In the genomic region with DNA sequence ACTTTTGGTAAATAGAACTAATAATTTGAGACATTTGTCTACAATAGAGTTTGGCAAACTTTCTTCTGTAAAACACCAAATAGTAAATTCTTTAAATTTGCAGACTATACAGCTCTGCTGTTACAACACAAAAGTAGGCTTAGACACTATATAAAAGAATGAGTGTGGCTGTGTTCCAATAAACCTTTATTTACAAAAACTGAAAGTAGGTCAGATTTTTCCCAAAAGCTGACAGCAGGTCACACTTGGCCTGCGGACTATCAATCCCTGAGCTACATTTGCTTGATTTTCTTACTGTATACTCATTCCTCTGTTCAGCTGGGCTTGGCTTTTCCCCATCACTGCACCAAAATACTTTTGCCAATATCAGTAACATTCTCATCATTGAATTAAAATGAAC, we compare ENCODE assay signal across 22 cellular contexts.
"Had no signal": no experiment of that assay in that cellular context is flagged by ENCODE, and none has a peak within 500 bp of the region (broad histone marks: within the 10 kb centered on the region; RNA-seq: fewer than 3 reads in every experiment).

No MANE protein-coding gene starts in this region.

- FAIRE-seq: frontal cortex, keratinocyte had no signal

- H3K9me3 ChIP-seq: ovary had no signal

- H3K27ac ChIP-seq: dorsolateral prefrontal cortex, left ventricle myocardium inferior, lower lobe of right lung, ovary, psoas muscle, skin epidermis, spleen, thoracic aorta, tibial nerve, upper lobe of left lung, uterus had no signal

- H3K36me3 ChIP-seq: lower lobe of right lung, ovary, thoracic aorta, tibial nerve, upper lobe of left lung, uterus had no signal

- H3K4me3 ChIP-seq: dorsolateral prefrontal cortex, left ventricle myocardium inferior, lower lobe of right lung, ovary, psoas muscle, skin epidermis, spleen, thoracic aorta, tibial nerve, upper lobe of left lung, uterus had no signal

- H3K27me3 ChIP-seq: dorsolateral prefrontal cortex, ovary, spleen, tibial nerve, upper lobe of left lung, uterus had no signal

- H3K4me1 ChIP-seq: left ventricle myocardium inferior, lower lobe of right lung, psoas muscle, spleen, tibial nerve, uterus had no signal

- ATAC-seq: left cardiac atrium; lower lobe of right lung; natural killer cell; psoas muscle; right cardiac atrium; stimulated activated memory B cell treated with anti-CD40 and anti-IgM and Interleukin-4, amounts not matched to agents 10 μg/mL and 1 μg/mL and 100 μg/mL, for 72 hours; stimulated activated naive CD8-positive, alpha-beta T cell treated with anti-CD3 and anti-CD28 coated beads, Interleukin-15, Interleukin-2, amounts not matched to agents 100 U/mL and 50 U/mL, for 24 hours had no signal

- DNase-seq: effector CD4-positive, alpha-beta T cell; left cardiac atrium; left ventricle myocardium inferior; lower lobe of right lung; natural killer cell; occipital lobe; ovary; posterior cingulate gyrus; psoas muscle; right cardiac atrium; spleen; stimulated activated CD4-positive, alpha-beta T cell treated with anti-CD3 and anti-CD28 coated beads, Interleukin-4, amount 100 ng/mL, for 4 hours; stimulated activated naive CD8-positive, alpha-beta T cell treated with anti-CD3 and anti-CD28 coated beads, Interleukin-15, Interleukin-2, amounts not matched to agents 100 U/mL and 50 U/mL, for 24 hours; upper lobe of left lung; uterus had no signal
